Comparison of ENCODE assay signal across 8 cellular contexts in the genomic region with DNA sequence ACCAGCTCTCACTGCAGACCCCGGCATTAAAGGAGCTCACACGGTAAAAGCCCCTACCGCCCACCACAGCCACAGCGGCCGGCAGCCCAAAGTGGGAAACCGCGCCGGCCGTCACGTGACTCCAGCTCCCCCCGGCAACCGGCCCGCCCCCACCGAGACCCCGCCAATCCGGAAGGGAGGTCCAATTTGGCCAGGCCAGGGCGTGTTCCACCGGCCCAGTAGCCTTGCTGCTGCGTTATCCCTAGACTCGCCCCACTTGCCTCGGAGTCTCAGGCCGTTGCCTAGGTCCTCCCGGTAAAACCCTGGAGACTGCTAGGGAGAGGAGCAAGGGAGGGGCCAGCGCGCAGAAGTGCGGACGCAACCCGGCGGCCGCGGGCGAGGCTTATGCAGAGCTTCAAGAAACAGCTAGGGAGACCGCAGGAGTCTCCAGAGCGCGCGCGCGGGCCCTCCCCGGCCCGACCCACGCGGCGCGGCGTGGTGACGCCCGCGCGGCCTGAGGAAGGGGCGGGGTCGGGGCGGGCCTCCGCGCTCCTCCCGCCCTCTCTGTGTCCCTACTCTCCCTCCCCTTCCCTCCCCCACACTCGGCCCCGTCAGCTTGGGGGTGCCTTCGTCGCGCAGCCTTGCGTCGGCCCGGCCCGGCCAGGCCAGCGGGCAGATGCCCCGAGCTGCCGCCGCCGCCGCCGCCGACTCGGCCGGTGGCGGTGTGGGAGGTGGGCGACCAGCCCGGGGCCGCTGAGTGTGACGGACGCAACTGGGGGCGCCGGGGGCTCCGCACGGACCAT. TPM values are rescaled to one million over a fixed set of nuclear protein-coding genes. Genes with fewer than 3 reads are reported as not detected.
DNase-seq lines count a peak whose midpoint lies in the region; ATAC-seq and TF ChIP-seq lines count a peak whose summit lies in the region.

A gene with protein sequence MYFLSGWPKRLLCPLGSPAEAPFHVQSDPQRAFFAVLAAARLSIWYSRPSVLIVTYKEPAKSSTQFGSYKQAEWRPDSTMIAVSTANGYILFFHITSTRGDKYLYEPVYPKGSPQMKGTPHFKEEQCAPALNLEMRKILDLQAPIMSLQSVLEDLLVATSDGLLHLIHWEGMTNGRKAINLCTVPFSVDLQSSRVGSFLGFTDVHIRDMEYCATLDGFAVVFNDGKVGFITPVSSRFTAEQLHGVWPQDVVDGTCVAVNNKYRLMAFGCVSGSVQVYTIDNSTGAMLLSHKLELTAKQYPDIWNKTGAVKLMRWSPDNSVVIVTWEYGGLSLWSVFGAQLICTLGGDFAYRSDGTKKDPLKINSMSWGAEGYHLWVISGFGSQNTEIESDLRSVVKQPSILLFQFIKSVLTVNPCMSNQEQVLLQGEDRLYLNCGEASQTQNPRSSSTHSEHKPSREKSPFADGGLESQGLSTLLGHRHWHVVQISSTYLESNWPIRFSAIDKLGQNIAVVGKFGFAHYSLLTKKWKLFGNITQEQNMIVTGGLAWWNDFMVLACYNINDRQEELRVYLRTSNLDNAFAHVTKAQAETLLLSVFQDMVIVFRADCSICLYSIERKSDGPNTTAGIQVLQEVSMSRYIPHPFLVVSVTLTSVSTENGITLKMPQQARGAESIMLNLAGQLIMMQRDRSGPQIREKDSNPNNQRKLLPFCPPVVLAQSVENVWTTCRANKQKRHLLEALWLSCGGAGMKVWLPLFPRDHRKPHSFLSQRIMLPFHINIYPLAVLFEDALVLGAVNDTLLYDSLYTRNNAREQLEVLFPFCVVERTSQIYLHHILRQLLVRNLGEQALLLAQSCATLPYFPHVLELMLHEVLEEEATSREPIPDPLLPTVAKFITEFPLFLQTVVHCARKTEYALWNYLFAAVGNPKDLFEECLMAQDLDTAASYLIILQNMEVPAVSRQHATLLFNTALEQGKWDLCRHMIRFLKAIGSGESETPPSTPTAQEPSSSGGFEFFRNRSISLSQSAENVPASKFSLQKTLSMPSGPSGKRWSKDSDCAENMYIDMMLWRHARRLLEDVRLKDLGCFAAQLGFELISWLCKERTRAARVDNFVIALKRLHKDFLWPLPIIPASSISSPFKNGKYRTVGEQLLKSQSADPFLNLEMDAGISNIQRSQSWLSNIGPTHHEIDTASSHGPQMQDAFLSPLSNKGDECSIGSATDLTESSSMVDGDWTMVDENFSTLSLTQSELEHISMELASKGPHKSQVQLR (N-terminal part only) (plus strand): TSS at position 578 of the 782 bp plus-strand sequence. CDS start 203 bp downstream, at position 781.

- H3K4me3 ChIP-seq in Peyer's patch (peak within 1 kb of the TSS; percentile 87 to 98 (median 92)), esophagus squamous epithelium (peak within 1 kb of the TSS; percentile 76 to 99 (median 92))

- 0% methylated on average over 2 to 10 of the region's 84 CpGs for WGBS in esophagus squamous epithelium, 2 donors

- in situ Hi-C loops in KBM-7 (cut with MboI; ENCODE audit: low pct_unique_long_range_greater_than_20kb, low sequenced_read_pairs): no loop called here

- H3K36me3 ChIP-seq in Peyer's patch (no peaks in the 10 kb centered on the region), esophagus squamous epithelium (no peaks in the 10 kb centered on the region)

- peak; percentile 60 for ATAC-seq in GM21717 (IDR thresholded peaks at IDR 0.05; ENCODE audit: unreplicated experiment)

- H3K27ac ChIP-seq in Peyer's patch (peak within 1 kb of the TSS; percentile 98 to 99 (median 98)), esophagus squamous epithelium (peak within 1 kb of the TSS; percentile 95 to 97 (median 96))

- H3K27me3 ChIP-seq in Peyer's patch (no peaks in the 10 kb centered on the region), esophagus squamous epithelium (no peaks in the 10 kb centered on the region)

- peaks cover 0 to 32% (median 13%) of the 10 kb centered on the region in 4 donors for H3K4me1 ChIP-seq in Peyer's patch
- H3K4me1 ChIP-seq in esophagus squamous epithelium: peaks cover 5 to 68% (median 36%) of the 10 kb centered on the region in 3 donors

- TF ChIP-seq POLR2A in Peyer's patch (IDR thresholded peaks at IDR 0.05) (peak; percentile 91 to 96), esophagus squamous epithelium (IDR thresholded peaks at IDR 0.05) (peak in 3 of 4 donors; percentile 92 to 99 (median 95))

- intact Hi-C loops in esophagus squamous epithelium (cut with DNase I): no loop called here

- peak; percentile 89 for DNase-seq in DMS79 (lab: John Stamatoyannopoulos, UW)
- peak; percentile 94 for DNase-seq in KBM-7
- DNase-seq in Peyer's patch: peak; percentile 90 to 96 (median 95)
- DNase-seq in activated T-helper 1 cell treated with Interleukin-2 at 50 U/mL for 16 hours (ENCODE audit: low read depth): peak; percentile 85
- DNase-seq in esophagus squamous epithelium (lab: John Stamatoyannopoulos, UW): peak; percentile 73
- peak; percentile 95 for DNase-seq in myocyte (ENCODE audit: low read depth)
- peak; percentile 77 to 89 for DNase-seq in stimulated activated CD8-positive, alpha-beta memory T cell treated with anti-CD3 and anti-CD28 coated beads, Interleukin-7, amount 100 ng/mL, for 4 hours (ENCODE audit: low read depth in 2 of 2)

- TF ChIP-seq CTCF in Peyer's patch (IDR thresholded peaks at IDR 0.05) (peak in 4 of 6 experiments; percentile 1 to 55 (median 46)), esophagus squamous epithelium (IDR thresholded peaks at IDR 0.05) (peak in 4 of 6 experiments; percentile 15 to 37 (median 28))

- H3K9me3 ChIP-seq in Peyer's patch (no peaks in the 10 kb centered on the region), esophagus squamous epithelium (no peaks in the 10 kb centered on the region)

RNA-seq across cellular contexts. Expression of the gene that starts here (rescaled TPM):
- 10 to 100 TPM; 31.1 to 49.6 (median 39.2) TPM for total RNA-seq in Peyer's patch
- 10 to 100 TPM; 15.4 to 37.2 (median 27.6) TPM for total RNA-seq in esophagus squamous epithelium
- 25.1 and 28.3 TPM in 2 replicates for total RNA-seq in myocyte
- 12.1 TPM for polyA plus RNA-seq in myocyte (2012)

Comparison
In these comparisons a context has a peak if more than half of its experiments do, and no peak if none do; other contexts are left out.
1. Peak in every context shown above with its lines: DNase-seq, ATAC-seq, H3K4me3 ChIP-seq and H3K27ac ChIP-seq.